14 cellular contexts compared by ENCODE assay signal in the genomic region with DNA sequence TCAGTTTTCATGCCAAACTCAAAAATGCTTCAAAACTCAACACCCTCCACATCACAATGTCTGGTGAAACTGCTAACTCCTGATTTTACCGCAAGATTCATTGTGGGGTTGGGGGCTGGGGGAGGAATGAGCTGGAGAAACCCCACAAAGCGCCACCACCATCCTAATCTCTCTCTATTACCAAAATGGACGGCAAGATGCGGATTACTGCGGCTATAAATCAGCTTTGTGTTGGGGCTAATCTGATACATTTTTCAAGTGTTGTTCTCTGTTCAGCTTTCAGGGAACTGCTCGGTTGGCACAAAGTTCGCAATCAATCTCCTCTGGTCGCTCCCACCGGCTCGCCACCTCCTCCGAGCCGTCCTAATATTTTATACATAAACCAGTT.
DNase-seq lines count a peak whose midpoint lies in the region; ATAC-seq and TF ChIP-seq lines count a peak whose summit lies in the region.
"Had no signal": no experiment of that assay in that cellular context is flagged by ENCODE, and none has a peak within 500 bp of the region (broad histone marks: within the 10 kb centered on the region; RNA-seq: fewer than 3 reads in every experiment).

No MANE protein-coding gene starts in this region.

- peaks cover 0 to 28% (median 19%) of the 10 kb centered on the region in 11 experiments; a peak in 16 of 22 replicates for H3K9me3 ChIP-seq in BLaER1 treated with 17β-estradiol and CSF1 and Interleukin-3, amounts not matched to agents 10 nM and 100 nM (replicated peaks in 1 of 11)
- H3K9me3 ChIP-seq in fibroblast of lung (ENCODE audit: control insufficient read depth, insufficient read depth, low read depth, low read length) (no peaks in the 10 kb centered on the region), skeletal muscle satellite cell (replicated peaks; ENCODE audit: low read length) (no peaks in the 10 kb centered on the region)
- H3K9me3 ChIP-seq: BE2C had no signal

- H2AFZ ChIP-seq in fibroblast of lung (ENCODE audit: low read length), result peak overlapping the region; percentile 46

- peak overlapping the region in 10 of 11 experiments; percentile 47 to 77 (median 70); a peak in 20 of 22 replicates for H3K4me2 ChIP-seq in BLaER1 treated with 17β-estradiol and CSF1 and Interleukin-3, amounts not matched to agents 10 nM and 100 nM
- peak overlapping the region; percentile 68 for H3K4me2 ChIP-seq in fibroblast of lung (ENCODE audit: extremely low read depth, insufficient read depth, low read length)
- peak overlapping the region; percentile 79 for H3K4me2 ChIP-seq in skeletal muscle satellite cell (ENCODE audit: low read length)

- TF ChIP-seq CTCF in fibroblast of lung (conservative IDR thresholded peaks at IDR 0.05 in 1 of 2, IDR thresholded peaks at IDR 0.05 in 1 of 2; ENCODE audit: low read depth in 1 of 2, low read length in 2 of 2), result no peak

- peaks cover 18 to 28% (median 23%) of the 10 kb centered on the region in 10 experiments for H3K4me1 ChIP-seq in BLaER1 treated with 17β-estradiol and CSF1 and Interleukin-3, amounts not matched to agents 10 nM and 100 nM
- H3K4me1 ChIP-seq in fibroblast of lung (ENCODE audit: control insufficient read depth, extremely low read depth, insufficient read depth, low read length), result peaks cover 3% of the 10 kb centered on the region
- H3K4me1 ChIP-seq in skeletal muscle satellite cell (ENCODE audit: control insufficient read depth, insufficient read depth, low read length), result peaks cover 36% of the 10 kb centered on the region
- H3K4me1 ChIP-seq: BE2C had no signal

- ATAC-seq in SK-N-SH treated with all-trans-retinoic acid at 6 μM for 48 hours, result no peak
- ATAC-seq: GM12878 had no signal

- no peaks in the 10 kb centered on the region for H3K79me2 ChIP-seq in fibroblast of lung (ENCODE audit: control insufficient read depth, insufficient read depth, low read length)

- no peak overlapping the region for H3K4me3 ChIP-seq in BLaER1 treated with 17β-estradiol and CSF1 and Interleukin-3, amounts not matched to agents 10 nM and 100 nM
- H3K4me3 ChIP-seq in fibroblast of lung (replicated peaks in 1 of 4; ENCODE audit: control extremely low read depth in 1 of 4, insufficient read depth in 1 of 4, low read depth in 3 of 4, low read length in 4 of 4), result peak overlapping the region in 2 of 4 experiments; percentile 3 to 33
- no peak overlapping the region for H3K4me3 ChIP-seq in skeletal muscle satellite cell (ENCODE audit: low read length)
- H3K4me3 ChIP-seq: GM12878 had no signal

- peaks cover 0 to 16% (median 6%) of the 10 kb centered on the region in 11 experiments; a peak in 11 of 22 replicates for H4K20me1 ChIP-seq in BLaER1 treated with 17β-estradiol and CSF1 and Interleukin-3, amounts not matched to agents 10 nM and 100 nM
- no peaks in the 10 kb centered on the region for H4K20me1 ChIP-seq in fibroblast of lung (ENCODE audit: control insufficient read depth, extremely low read depth, insufficient read depth, low read length)

- no peak overlapping the region for H3K27ac ChIP-seq in BLaER1 treated with 17β-estradiol and CSF1 and Interleukin-3, amounts not matched to agents 10 nM and 100 nM
- H3K27ac ChIP-seq in fibroblast of lung (ENCODE audit: insufficient read depth, low read length), result no peak overlapping the region
- H3K27ac ChIP-seq: HL-60 had no signal

- H3K36me3 ChIP-seq in BLaER1 treated with 17β-estradiol and CSF1 and Interleukin-3, amounts not matched to agents 10 nM and 100 nM, result no peaks in the 10 kb centered on the region
- H3K36me3 ChIP-seq in fibroblast of lung (ENCODE audit: control insufficient read depth, insufficient read depth, low read length) (no peaks in the 10 kb centered on the region), skeletal muscle satellite cell (ENCODE audit: insufficient read depth, low read length) (no peaks in the 10 kb centered on the region)
- H3K36me3 ChIP-seq: BE2C had no signal

- DNase-seq in NCI-H82 treated with DMSO at 0.1 percent for 48 hours (lab: John Stamatoyannopoulos, UW; ENCODE audit: unreplicated experiment) (peak; percentile 82), fibroblast of lung (ENCODE audit: low read depth in 2 of 2) (no peak), NCI-H187 (lab: John Stamatoyannopoulos, UW) (no peak), cortex of kidney (lab: John Stamatoyannopoulos, UW) (no peak)
- DNase-seq in activated CD8-positive, alpha-beta memory T cell treated with anti-CD3 and anti-CD28 coated beads, Interleukin-2, amount 50 U/mL, for 48 hours, result no peak
- DNase-seq: activated CD4-positive, alpha-beta T cell treated with anti-CD3 and anti-CD28 coated beads for 48 hours; BE2C; effector memory CD4-positive, alpha-beta T cell; glutamatergic neuron had no signal

- peaks cover 34 to 57% (median 43%) of the 10 kb centered on the region in 11 experiments for H3K27me3 ChIP-seq in BLaER1 treated with 17β-estradiol and CSF1 and Interleukin-3, amounts not matched to agents 10 nM and 100 nM
- H3K27me3 ChIP-seq in fibroblast of lung (ENCODE audit: control insufficient read depth, insufficient read depth, low read length), result peaks cover 21% of the 10 kb centered on the region
- H3K27me3 ChIP-seq in skeletal muscle satellite cell (ENCODE audit: control insufficient read depth, insufficient read depth, low read length), result peaks cover 15% of the 10 kb centered on the region
- H3K27me3 ChIP-seq: BE2C had no signal

- no peak overlapping the region for H3K9ac ChIP-seq in BLaER1 treated with 17β-estradiol and CSF1 and Interleukin-3, amounts not matched to agents 10 nM and 100 nM
- H3K9ac ChIP-seq in fibroblast of lung (ENCODE audit: insufficient read depth, low read length), result no peak overlapping the region
- no peak overlapping the region for H3K9ac ChIP-seq in skeletal muscle satellite cell (ENCODE audit: low read depth, low read length)

TF ChIP-seq in SK-N-SH treated with all-trans-retinoic acid at 6 μM for 48 hours, 23 proteins besides CTCF, POLR2A, EP300 and RAD21:
- TF ChIP-seq ZFP3 (CRISPR knock-in tag; IDR thresholded peaks at IDR 0.05), result no peak
- TF ChIP-seq ZC3H10 (CRISPR knock-in tag; IDR thresholded peaks at IDR 0.05), result no peak
- TF ChIP-seq GLIS3 (CRISPR knock-in tag; IDR thresholded peaks at IDR 0.05), result no peak
- no peak for TF ChIP-seq CSRNP3 (CRISPR knock-in tag; IDR thresholded peaks at IDR 0.05)
- no peak for TF ChIP-seq TOX (CRISPR knock-in tag; IDR thresholded peaks at IDR 0.05; ENCODE audit: borderline replicate concordance)
- TF ChIP-seq ZFP30 (CRISPR knock-in tag; IDR thresholded peaks at IDR 0.05), result no peak
- TF ChIP-seq, protein P1, sequence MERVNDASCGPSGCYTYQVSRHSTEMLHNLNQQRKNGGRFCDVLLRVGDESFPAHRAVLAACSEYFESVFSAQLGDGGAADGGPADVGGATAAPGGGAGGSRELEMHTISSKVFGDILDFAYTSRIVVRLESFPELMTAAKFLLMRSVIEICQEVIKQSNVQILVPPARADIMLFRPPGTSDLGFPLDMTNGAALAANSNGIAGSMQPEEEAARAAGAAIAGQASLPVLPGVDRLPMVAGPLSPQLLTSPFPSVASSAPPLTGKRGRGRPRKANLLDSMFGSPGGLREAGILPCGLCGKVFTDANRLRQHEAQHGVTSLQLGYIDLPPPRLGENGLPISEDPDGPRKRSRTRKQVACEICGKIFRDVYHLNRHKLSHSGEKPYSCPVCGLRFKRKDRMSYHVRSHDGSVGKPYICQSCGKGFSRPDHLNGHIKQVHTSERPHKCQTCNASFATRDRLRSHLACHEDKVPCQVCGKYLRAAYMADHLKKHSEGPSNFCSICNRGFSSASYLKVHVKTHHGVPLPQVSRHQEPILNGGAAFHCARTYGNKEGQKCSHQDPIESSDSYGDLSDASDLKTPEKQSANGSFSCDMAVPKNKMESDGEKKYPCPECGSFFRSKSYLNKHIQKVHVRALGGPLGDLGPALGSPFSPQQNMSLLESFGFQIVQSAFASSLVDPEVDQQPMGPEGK (CRISPR knock-in tag; IDR thresholded peaks at IDR 0.05; ENCODE audit: borderline replicate concordance), result no peak
- no peak for TF ChIP-seq OSR1 (CRISPR knock-in tag; IDR thresholded peaks at IDR 0.05)
- no peak for TF ChIP-seq PPARA (CRISPR knock-in tag; IDR thresholded peaks at IDR 0.05; ENCODE audit: borderline replicate concordance)
